7 cellular contexts compared by ENCODE assay signal in genomic region chr9:116838468-116838867, GRCh38.
DNase-seq lines count a peak whose midpoint lies in the region; ATAC-seq, FAIRE-seq and TF ChIP-seq lines count a peak whose summit lies in the region.
"Not testable (repeated sequence)": the region's sequence is repeated elsewhere in the genome, so short reads cannot be mapped to it uniquely, and the experiment has no call there.

No MANE protein-coding gene starts in this region.

- not testable (repeated sequence) for H3K9me3 ChIP-seq in esophagus (ENCODE audit: control insufficient read depth in 2 of 2, insufficient read depth in 1 of 2, low read depth in 1 of 2, low read length in 1 of 2); thymus (ENCODE audit: control insufficient read depth)

- H3K27ac ChIP-seq in GM23338 (ENCODE audit: low read depth) = peak overlapping the region; percentile 79
- peak overlapping the region; percentile 95 for H3K27ac ChIP-seq in RWPE1
- peak overlapping the region; percentile 91 to 92 for H3K27ac ChIP-seq in esophagus (ENCODE audit: low read depth in 2 of 2, low read length in 1 of 2)
- H3K27ac ChIP-seq in thymus (ENCODE audit: low read depth) = peak overlapping the region; percentile 46

- not testable (repeated sequence) for FAIRE-seq in bronchial epithelial cell (lab: Jason Lieb, UNC)

- peaks cover 15% of the 10 kb centered on the region; the same call in 2 of the 3 replicates for H3K36me3 Mint-ChIP-seq in GM23338 (ENCODE audit: low read depth)
- H3K36me3 Mint-ChIP-seq in WTC11; glutamatergic neuron (ENCODE audit: unreplicated experiment): not testable (repeated sequence)

- POLR2A ChIA-PET in RWPE1 (lab: Yijun Ruan, JAX; ENCODE audit: low non-redundant PET) (interaction anchor here (0.6 to 1.7 kb wide), 6 partner anchors 14 to 1223 kb away, joined by 3 to 10 read pairs (median 5); no protein-coding TSS in a partner anchor), WTC11 (lab: Charles Lee) (interaction anchor here (0.7 kb wide), 1 partner anchor 1506 kb away, joined by 3 read pairs; no protein-coding TSS in a partner anchor)

- H3K79me2 ChIP-seq in GM23338 (replicated peaks; ENCODE audit: insufficient read depth) = not testable (repeated sequence)

- ATAC-seq in GM23338, WTC11: not testable (repeated sequence)

- H3F3A ChIP-seq in GM23338 (replicated peaks; ENCODE audit: low read depth) = not testable (repeated sequence)

- H3K4me2 ChIP-seq in GM23338 = not testable (repeated sequence)

- TF ChIP-seq CTCF in GM23338 (conservative IDR thresholded peaks at IDR 0.05; ENCODE audit: low read depth in 2 of 2); RWPE1 (conservative IDR thresholded peaks at IDR 0.05; ENCODE audit: low read depth); WTC11 (IDR thresholded peaks at IDR 0.05); bronchial epithelial cell (IDR thresholded peaks at IDR 0.05; ENCODE audit: insufficient read depth, low read length, severe bottlenecking); glutamatergic neuron (IDR thresholded peaks at IDR 0.05; ENCODE audit: partially characterized antibody, unreplicated experiment): not testable (repeated sequence)

- H3K4me3 ChIP-seq in GM23338; esophagus (ENCODE audit: low read depth in 1 of 2, low read length in 2 of 2); thymus (ENCODE audit: low read length): not testable (repeated sequence)
- H3K4me3 ChIP-seq in bronchial epithelial cell (ENCODE audit: low read depth, low read length) = peak overlapping the region; percentile 4

- peaks cover 55% of the 10 kb centered on the region for H3K4me1 ChIP-seq in GM23338 (ENCODE audit: insufficient read depth)
- H3K4me1 ChIP-seq in esophagus (ENCODE audit: control insufficient read depth in 2 of 2, insufficient read depth in 2 of 2, low read length in 1 of 2); thymus (ENCODE audit: control insufficient read depth, insufficient read depth, low read length): not testable (repeated sequence)

- H3K9me3 Mint-ChIP-seq in GM23338 = peaks cover 13% of the 10 kb centered on the region; the same call in 2 of the 3 replicates
- not testable (repeated sequence) for H3K9me3 Mint-ChIP-seq in WTC11; glutamatergic neuron (ENCODE audit: unreplicated experiment)

- WGBS in esophagus, 2 donors = 63 to 67% methylated on average over 7 of the region's 7 CpGs
- WGBS in thymus = 90% methylated on average over 7 of the region's 7 CpGs

- CTCF ChIA-PET in RWPE1 (lab: Yijun Ruan, JAX) (interaction anchor here (0.6 to 0.9 kb wide), 4 partner anchors 33 to 1925 kb away, joined by 3 to 4 read pairs (median 4); no protein-coding TSS in a partner anchor), WTC11 (lab: Charles Lee) (interaction anchor here (0.7 to 2.9 kb wide), 3 partner anchors 8 to 22 kb away, joined by 3 to 15 read pairs (median 6); no protein-coding TSS in a partner anchor)

- H3K27me3 Mint-ChIP-seq in GM23338 (ENCODE audit: insufficient read depth, low read depth, poor library complexity); WTC11 (ENCODE audit: low read depth); glutamatergic neuron (ENCODE audit: unreplicated experiment): not testable (repeated sequence)

- not testable (repeated sequence) for H3K9me2 ChIP-seq in GM23338 (ENCODE audit: insufficient read depth)

- H3K27ac Mint-ChIP-seq in GM23338 (0 out of 2 replicates have a peak overlapping the region, but pooled peaks have one; percentile 52), WTC11 (peak overlapping the region; percentile 84), glutamatergic neuron (ENCODE audit: unreplicated experiment) (peak overlapping the region; percentile 29)

- H3K4me1 Mint-ChIP-seq in GM23338 = peaks cover 52% of the 10 kb centered on the region
- peaks cover 62% of the 10 kb centered on the region for H3K4me1 Mint-ChIP-seq in WTC11
- peaks cover 25% of the 10 kb centered on the region for H3K4me1 Mint-ChIP-seq in glutamatergic neuron (ENCODE audit: low read depth, unreplicated experiment)

- H3K27me3 ChIP-seq in GM23338 (ENCODE audit: insufficient read depth); bronchial epithelial cell (ENCODE audit: control insufficient read depth, insufficient read depth, low read length); esophagus (ENCODE audit: control insufficient read depth in 1 of 2, insufficient read depth in 2 of 2, low read length in 2 of 2); thymus (ENCODE audit: control insufficient read depth, insufficient read depth): not testable (repeated sequence)

- DNase-seq in GM23338 (ENCODE audit: low spot score); RWPE1 (ENCODE audit: low spot score); WTC11 (ENCODE audit: low spot score); bronchial epithelial cell (ENCODE audit: low read depth); glutamatergic neuron: not testable (repeated sequence)

- not testable (repeated sequence) for H2AFZ ChIP-seq in GM23338

- not testable (repeated sequence) for H4K20me1 ChIP-seq in GM23338 (replicated peaks; ENCODE audit: insufficient read depth)

- H3K36me3 ChIP-seq in GM23338 (ENCODE audit: insufficient read depth); bronchial epithelial cell (ENCODE audit: control insufficient read depth, insufficient read depth, low read length); esophagus (ENCODE audit: control insufficient read depth in 2 of 2, insufficient read depth in 2 of 2, low read length in 1 of 2); thymus (ENCODE audit: control insufficient read depth, insufficient read depth): not testable (repeated sequence)

- not testable (repeated sequence) for H3K4me3 Mint-ChIP-seq in GM23338; WTC11; glutamatergic neuron (ENCODE audit: unreplicated experiment)

Comparison
In these comparisons a context has a peak if more than half of its experiments do, and no peak if none do; other contexts are left out.
1. H3K27ac Mint-ChIP-seq: peak in every context shown above with its lines; median percentile 84 in WTC11; 52 in GM23338; 29 in glutamatergic neuron.